8 cellular contexts compared by ENCODE assay signal in genomic region chr19:1105217-1105872, GRCh38. TPM values are rescaled to one million over a fixed set of nuclear protein-coding genes. Genes with fewer than 3 reads are reported as not detected.
DNase-seq lines count a peak whose midpoint lies in the region; ATAC-seq and TF ChIP-seq lines count a peak whose summit lies in the region.

No MANE protein-coding gene starts in this region.

- peak overlapping the region in 7 of 9 donors; percentile 47 to 86 (median 66) for H3K27ac Mint-ChIP-seq in naive thymus-derived CD4-positive, alpha-beta T cell

- H3K9ac ChIP-seq in colonic mucosa (ENCODE audit: low read depth in 2 of 2, low read length in 2 of 2), result peak overlapping the region; percentile 81 to 95

- peaks cover 10 to 36% (median 29%) of the 10 kb centered on the region in 7 donors for H3K4me1 Mint-ChIP-seq in naive thymus-derived CD4-positive, alpha-beta T cell

- peak overlapping the region; percentile 60 to 82 (median 77) for H3K4me3 Mint-ChIP-seq in naive thymus-derived CD4-positive, alpha-beta T cell

- TF ChIP-seq CTCF in BE2C (IDR thresholded peaks at IDR 0.05; ENCODE audit: low read depth, low read length), result no peak
- no peak for TF ChIP-seq CTCF in colonic mucosa (IDR thresholded peaks at IDR 0.05)

- no peak for DNase-seq in BE2C
- peak; percentile 22 for DNase-seq in MG63
- peak; percentile 54 for DNase-seq in colonic mucosa
- no peak for DNase-seq in naive thymus-derived CD4-positive, alpha-beta T cell
- no peak for DNase-seq in T-helper 9 cell
- DNase-seq in NCI-H82 (lab: John Stamatoyannopoulos, UW), result no peak
- no peak for DNase-seq in stimulated activated CD8-positive, alpha-beta memory T cell treated with anti-CD3 and anti-CD28 coated beads, Interleukin-4, amount 100 ng/mL, for 48 hours

- H3K9me3 ChIP-seq in BE2C (no peaks in the 10 kb centered on the region), MG63 (no peaks in the 10 kb centered on the region), colonic mucosa (no peaks in the 10 kb centered on the region)
- H3K9me3 ChIP-seq in naive thymus-derived CD4-positive, alpha-beta T cell (ENCODE audit: control insufficient read depth in 2 of 3, low read length in 3 of 3), result no peaks in the 10 kb centered on the region

- POLR2A ChIA-PET in naive thymus-derived CD4-positive, alpha-beta T cell (lab: Charles Lee), result interaction anchor here (0.8 to 38.6 kb wide), 5 partner anchors 9 to 164 kb away, joined by 3 to 2022 read pairs (median 4); partner anchors contain the start of genes ARHGAP45 and CIRBP

- intact Hi-C loops in colonic mucosa (cut with DNase I), result no loop called here
- intact Hi-C loops in naive thymus-derived CD4-positive, alpha-beta T cell (cut with micrococcal nuclease), result no loop called here

- no peaks in the 10 kb centered on the region for H3K4me1 ChIP-seq in BE2C
- H3K4me1 ChIP-seq in colonic mucosa, result peaks cover 22% of the 10 kb centered on the region
- H3K4me1 ChIP-seq in naive thymus-derived CD4-positive, alpha-beta T cell (ENCODE audit: control insufficient read depth in 2 of 2, insufficient read depth in 2 of 2, low read length in 2 of 2), result peaks cover 13 to 18% of the 10 kb centered on the region in 2 donors

- H3K4me3 ChIP-seq in BE2C (ENCODE audit: low read depth, low read length), result peak overlapping the region; percentile 64
- peak overlapping the region; percentile 62 for H3K4me3 ChIP-seq in MG63
- peak overlapping the region; percentile 56 for H3K4me3 ChIP-seq in colonic mucosa
- peak overlapping the region; percentile 79 for H3K4me3 ChIP-seq in naive thymus-derived CD4-positive, alpha-beta T cell (ENCODE audit: low read length)

- H3K27me3 ChIP-seq in BE2C (no peaks in the 10 kb centered on the region), MG63 (no peaks in the 10 kb centered on the region), colonic mucosa (no peaks in the 10 kb centered on the region)
- no peaks in the 10 kb centered on the region for H3K27me3 ChIP-seq in naive thymus-derived CD4-positive, alpha-beta T cell (ENCODE audit: control insufficient read depth in 2 of 2, insufficient read depth in 2 of 2, low read length in 2 of 2)

- H3K27ac ChIP-seq in colonic mucosa, result peak overlapping the region; percentile 97
- peak overlapping the region; percentile 100 for H3K27ac ChIP-seq in naive thymus-derived CD4-positive, alpha-beta T cell (ENCODE audit: low read depth, low read length)

- H3K36me3 ChIP-seq in BE2C, result peaks cover 26% of the 10 kb centered on the region
- peaks cover 4% of the 10 kb centered on the region for H3K36me3 ChIP-seq in MG63
- peaks cover 21% of the 10 kb centered on the region for H3K36me3 ChIP-seq in colonic mucosa
- peaks cover 0 to 44% (median 0%) of the 10 kb centered on the region in 3 experiments for H3K36me3 ChIP-seq in naive thymus-derived CD4-positive, alpha-beta T cell (ENCODE audit: control insufficient read depth in 2 of 3, insufficient read depth in 3 of 3, low read length in 3 of 3)

- no peak for ATAC-seq in naive thymus-derived CD4-positive, alpha-beta T cell
- no peak for ATAC-seq in GM19452 (IDR thresholded peaks at IDR 0.05; ENCODE audit: unreplicated experiment)

- no peaks in the 10 kb centered on the region for H3K27me3 Mint-ChIP-seq in naive thymus-derived CD4-positive, alpha-beta T cell

- H3K9me3 Mint-ChIP-seq in naive thymus-derived CD4-positive, alpha-beta T cell, result no peaks in the 10 kb centered on the region

- peaks cover 0 to 5% (median 0%) of the 10 kb centered on the region in 5 donors for H3K36me3 Mint-ChIP-seq in naive thymus-derived CD4-positive, alpha-beta T cell

- CTCF ChIA-PET in naive thymus-derived CD4-positive, alpha-beta T cell (lab: Charles Lee), result interaction anchor here (0.6 to 1.1 kb wide), 2 partner anchors 87 to 120 kb away, joined by 3 read pairs; no protein-coding TSS in a partner anchor

RNA-seq across cellular contexts. Expression of gene GPX4, which starts 1.6 kb away (rescaled TPM):
- 790 TPM for polyA plus RNA-seq in BE2C (2012; ENCODE audit: insufficient read depth, insufficient read length, low read depth)
- 293 and 320 TPM in 2 replicates for total RNA-seq in MG63 (2014; rRNA removed; shearing (Covaris generic); ENCODE audit: low replicate concordance)
- total RNA-seq in colonic mucosa, result 100 to 1,000 TPM; 187 to 189 TPM
- total RNA-seq in naive thymus-derived CD4-positive, alpha-beta T cell, result 100 to 1,000 TPM; 122 to 235 (median 194) TPM
- 100 to 1,000 TPM; 417 to 522 TPM for polyA plus RNA-seq in naive thymus-derived CD4-positive, alpha-beta T cell

RNA-seq across cellular contexts. Expression of gene POLR2E, which starts 10.2 kb away (rescaled TPM):
- 824 TPM for polyA plus RNA-seq in BE2C (2012; ENCODE audit: insufficient read depth, insufficient read length, low read depth)
- 128 and 157 TPM in 2 replicates for total RNA-seq in MG63 (2014; rRNA removed; shearing (Covaris generic); ENCODE audit: low replicate concordance)
- total RNA-seq in colonic mucosa, result 100 to 1,000 TPM; 135 to 245 TPM
- 100 to 1,000 TPM in 1 of 5 experiments, 10 to 100 TPM in 4; 75.3 to 157 (median 82.1) TPM for total RNA-seq in naive thymus-derived CD4-positive, alpha-beta T cell
- 100 to 1,000 TPM; 136 to 179 TPM for polyA plus RNA-seq in naive thymus-derived CD4-positive, alpha-beta T cell

RNA-seq across cellular contexts. Expression of gene ARHGAP45, which starts 38.4 kb away (rescaled TPM):
- polyA plus RNA-seq in BE2C (2012; ENCODE audit: insufficient read depth, insufficient read length, low read depth), result 31.2 TPM
- total RNA-seq in MG63 (2014; rRNA removed; shearing (Covaris generic); ENCODE audit: low replicate concordance), result not detected in 2 replicates
- total RNA-seq in colonic mucosa, result 10 to 100 TPM; 27.4 to 37.9 TPM
- 1,000 to 10,000 TPM in 1 of 5 experiments, 100 to 1,000 TPM in 4; 467 to 1,030 (median 779) TPM for total RNA-seq in naive thymus-derived CD4-positive, alpha-beta T cell
- polyA plus RNA-seq in naive thymus-derived CD4-positive, alpha-beta T cell, result 100 to 1,000 TPM; 305 to 880 TPM

Comparison
In these comparisons a context has a peak if more than half of its experiments do, and no peak if none do; other contexts are left out.
1. DNase-seq: peak in MG63 (single experiment) and colonic mucosa (single experiment); none in BE2C (single experiment), naive thymus-derived CD4-positive, alpha-beta T cell (0 of 9), T-helper 9 cell (single experiment), NCI-H82 (single experiment) and stimulated activated CD8-positive, alpha-beta memory T cell treated with anti-CD3 and anti-CD28 coated beads, Interleukin-4, amount 100 ng/mL, for 48 hours (single experiment).
2. RNA of gene ARHGAP45, which starts 38.4 kb away (total RNA-seq): 467 to 1,030 TPM in naive thymus-derived CD4-positive, alpha-beta T cell and 27.4 to 37.9 TPM in colonic mucosa; not detected in MG63; every median in the first group is over 10 times any median in the second.
3. Peak in every context shown above with its lines, with median percentiles within 50 percentile points of each other: H3K4me3 ChIP-seq.